9 cellular contexts compared by ENCODE assay signal in the genomic region with DNA sequence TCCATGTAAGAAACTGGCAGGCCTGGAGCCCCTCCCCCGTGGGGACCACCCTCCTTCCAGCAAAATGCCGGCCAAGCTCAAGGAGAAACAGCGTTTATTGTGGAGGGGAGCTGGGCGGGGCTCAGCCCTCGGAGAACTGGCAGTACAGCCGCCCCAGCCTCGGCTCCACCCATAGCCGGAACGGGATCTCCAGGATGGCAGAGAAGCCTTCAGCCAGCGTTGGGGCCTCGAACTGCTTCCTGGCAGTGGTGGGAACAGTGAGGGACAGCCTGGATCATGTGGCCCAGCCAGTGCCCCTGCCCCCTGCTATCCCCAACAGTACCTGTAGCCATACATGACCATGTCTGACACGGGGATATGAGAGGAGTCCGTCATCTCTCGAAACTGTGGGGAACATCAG. TPM values are rescaled to one million over a fixed set of nuclear protein-coding genes. Genes with fewer than 3 reads are reported as not detected.
DNase-seq lines count a peak whose midpoint lies in the region; ATAC-seq, FAIRE-seq and TF ChIP-seq lines count a peak whose summit lies in the region.
"Had no signal": no experiment of that assay in that cellular context is flagged by ENCODE, and none has a peak within 500 bp of the region (broad histone marks: within the 10 kb centered on the region; RNA-seq: fewer than 3 reads in every experiment).

No MANE protein-coding gene starts in this region.

- H3K27ac Mint-ChIP-seq in stimulated activated naive B cell treated with anti-CD40 and anti-IgM and Interleukin-4, amounts not matched to agents 10 μg/mL and 1 μg/mL and 100 μg/mL, for 72 hours, result peak overlapping the region; percentile 31
- no peak overlapping the region for H3K27ac Mint-ChIP-seq in natural killer cell treated with Interleukin-12 subunit alpha and Interleukin-12 subunit beta and Interleukin-15 and Interleukin-18, amount 100 ng/mL, for 72 hours

- intact Hi-C loops in kidney (cut with DNase I), result no loop called here

- peak; percentile 84 for DNase-seq in kidney
- no peak for DNase-seq in stimulated activated naive B cell treated with anti-CD40 and anti-IgM and Interleukin-4, amounts not matched to agents 10 μg/mL and 1 μg/mL and 100 μg/mL, for 72 hours
- DNase-seq in mesenteric fat pad (ENCODE audit: low spot score), result no peak
- no peak for DNase-seq in DMS114 treated with DMSO at 0.1 percent for 48 hours (lab: John Stamatoyannopoulos, UW; ENCODE audit: unreplicated experiment)
- no peak for DNase-seq in GDM1 (lab: John Stamatoyannopoulos, UW)
- DNase-seq in natural killer cell treated with Interleukin-12 subunit alpha and Interleukin-12 subunit beta and Interleukin-15 and Interleukin-18, amount 100 ng/mL, for 72 hours (ENCODE audit: low spot score), result no peak

- peaks cover 15 to 48% of the 10 kb centered on the region in 2 donors for H3K4me1 Mint-ChIP-seq in stimulated activated naive B cell treated with anti-CD40 and anti-IgM and Interleukin-4, amounts not matched to agents 10 μg/mL and 1 μg/mL and 100 μg/mL, for 72 hours
- H3K4me1 Mint-ChIP-seq in natural killer cell treated with Interleukin-12 subunit alpha and Interleukin-12 subunit beta and Interleukin-15 and Interleukin-18, amount 100 ng/mL, for 72 hours (ENCODE audit: low read depth in 2 of 2), result peaks cover 22 to 25% of the 10 kb centered on the region in 2 donors

- CTCF ChIA-PET in HEK293 (lab: Yijun Ruan, JAX), result no interaction called here

- no peaks in the 10 kb centered on the region for H3K9me3 Mint-ChIP-seq in stimulated activated naive B cell treated with anti-CD40 and anti-IgM and Interleukin-4, amounts not matched to agents 10 μg/mL and 1 μg/mL and 100 μg/mL, for 72 hours
- H3K9me3 Mint-ChIP-seq in natural killer cell treated with Interleukin-12 subunit alpha and Interleukin-12 subunit beta and Interleukin-15 and Interleukin-18, amount 100 ng/mL, for 72 hours, result no peaks in the 10 kb centered on the region

- H3K9ac ChIP-seq in kidney (ENCODE audit: low read length in 2 of 2), result no peak overlapping the region

- no peaks in the 10 kb centered on the region for H3K27me3 Mint-ChIP-seq in stimulated activated naive B cell treated with anti-CD40 and anti-IgM and Interleukin-4, amounts not matched to agents 10 μg/mL and 1 μg/mL and 100 μg/mL, for 72 hours
- no peaks in the 10 kb centered on the region for H3K27me3 Mint-ChIP-seq in natural killer cell treated with Interleukin-12 subunit alpha and Interleukin-12 subunit beta and Interleukin-15 and Interleukin-18, amount 100 ng/mL, for 72 hours

- H3K36me3 ChIP-seq in HEK293 (ENCODE audit: control insufficient read depth in 2 of 2, insufficient read depth in 1 of 2, low read length in 2 of 2) (peaks cover 21 to 84% of the 10 kb centered on the region in 2 experiments), kidney (ENCODE audit: control insufficient read depth in 1 of 2, insufficient read depth in 2 of 2, low read length in 2 of 2) (peaks cover 14 to 35% of the 10 kb centered on the region in 2 donors)

- POLR2A ChIA-PET in HEK293 (lab: Yijun Ruan, JAX), result interaction anchor here (0.6 to 8.2 kb wide), 6 partner anchors 8 to 137 kb away, joined by 3 to 128 read pairs (median 4); a partner anchor contains a TSS

- peaks cover 59 to 79% of the 10 kb centered on the region in 2 donors for H3K36me3 Mint-ChIP-seq in stimulated activated naive B cell treated with anti-CD40 and anti-IgM and Interleukin-4, amounts not matched to agents 10 μg/mL and 1 μg/mL and 100 μg/mL, for 72 hours
- H3K36me3 Mint-ChIP-seq in natural killer cell treated with Interleukin-12 subunit alpha and Interleukin-12 subunit beta and Interleukin-15 and Interleukin-18, amount 100 ng/mL, for 72 hours, result no peaks in the 10 kb centered on the region

- H3K4me3 ChIP-seq in HEK293 (ENCODE audit: low read depth, low read length) (no peak overlapping the region), kidney (ENCODE audit: low read length in 2 of 2) (no peak overlapping the region)

- no peaks in the 10 kb centered on the region for H3K9me3 ChIP-seq in HEK293 (ENCODE audit: control insufficient read depth, insufficient read depth, low read depth, low read length)
- no peaks in the 10 kb centered on the region for H3K9me3 ChIP-seq in kidney (ENCODE audit: control insufficient read depth in 1 of 2, low read length in 2 of 2)

- H3K4me1 ChIP-seq in HEK293 (ENCODE audit: control insufficient read depth, insufficient read depth, low read length), result peaks cover 16% of the 10 kb centered on the region
- H3K4me1 ChIP-seq in kidney (ENCODE audit: control insufficient read depth in 1 of 2, insufficient read depth in 1 of 2, low read depth in 1 of 2, low read length in 2 of 2), result peaks cover 2 to 7% of the 10 kb centered on the region in 2 donors

- no peak for ATAC-seq in stimulated activated naive B cell treated with anti-CD40 and anti-IgM and Interleukin-4, amounts not matched to agents 10 μg/mL and 1 μg/mL and 100 μg/mL, for 72 hours (replicated peaks)
- no peak for ATAC-seq in natural killer cell treated with Interleukin-12 subunit alpha and Interleukin-12 subunit beta and Interleukin-15 and Interleukin-18, amount 100 ng/mL, for 72 hours

- FAIRE-seq in kidney (lab: Jason Lieb, UNC), result no peak
- FAIRE-seq: keratinocyte had no signal

- no peak for TF ChIP-seq CTCF in HEK293 (tag by site-specific recombination; IDR thresholded peaks at IDR 0.05)
- TF ChIP-seq CTCF in VCaP (conservative IDR thresholded peaks at IDR 0.05), result no peak
- no peak for TF ChIP-seq CTCF in kidney (IDR thresholded peaks at IDR 0.05; ENCODE audit: borderline replicate concordance, extremely low read depth, insufficient read depth)

- H3K27ac ChIP-seq in HEK293 (ENCODE audit: extremely low read depth, low read depth, low read length), result peak overlapping the region; percentile 66
- H3K27ac ChIP-seq in VCaP, result peak overlapping the region; percentile 23
- no peak overlapping the region for H3K27ac ChIP-seq in kidney (ENCODE audit: low read depth in 2 of 2, low read length in 2 of 2)

- no peak overlapping the region for H3K4me3 Mint-ChIP-seq in stimulated activated naive B cell treated with anti-CD40 and anti-IgM and Interleukin-4, amounts not matched to agents 10 μg/mL and 1 μg/mL and 100 μg/mL, for 72 hours
- H3K4me3 Mint-ChIP-seq in natural killer cell treated with Interleukin-12 subunit alpha and Interleukin-12 subunit beta and Interleukin-15 and Interleukin-18, amount 100 ng/mL, for 72 hours, result no peak overlapping the region

TF ChIP-seq in HEK293, 187 proteins besides CTCF, POLR2A, EP300 and RAD21 (continues in another document):
- 0 out of 2 replicates have a peak, but pooled peaks have one; percentile 2 for TF ChIP-seq BCL11B (tag by site-specific recombination; IDR thresholded peaks at IDR 0.05; ENCODE audit: low read depth)
- no peak for TF ChIP-seq ZNF530 (tag by site-specific recombination; IDR thresholded peaks at IDR 0.05; ENCODE audit: low read depth)
- TF ChIP-seq YY2 (tag by site-specific recombination; IDR thresholded peaks at IDR 0.05), result peak; percentile 35; the same call in 1 of the 2 replicates
- TF ChIP-seq, protein P1, sequence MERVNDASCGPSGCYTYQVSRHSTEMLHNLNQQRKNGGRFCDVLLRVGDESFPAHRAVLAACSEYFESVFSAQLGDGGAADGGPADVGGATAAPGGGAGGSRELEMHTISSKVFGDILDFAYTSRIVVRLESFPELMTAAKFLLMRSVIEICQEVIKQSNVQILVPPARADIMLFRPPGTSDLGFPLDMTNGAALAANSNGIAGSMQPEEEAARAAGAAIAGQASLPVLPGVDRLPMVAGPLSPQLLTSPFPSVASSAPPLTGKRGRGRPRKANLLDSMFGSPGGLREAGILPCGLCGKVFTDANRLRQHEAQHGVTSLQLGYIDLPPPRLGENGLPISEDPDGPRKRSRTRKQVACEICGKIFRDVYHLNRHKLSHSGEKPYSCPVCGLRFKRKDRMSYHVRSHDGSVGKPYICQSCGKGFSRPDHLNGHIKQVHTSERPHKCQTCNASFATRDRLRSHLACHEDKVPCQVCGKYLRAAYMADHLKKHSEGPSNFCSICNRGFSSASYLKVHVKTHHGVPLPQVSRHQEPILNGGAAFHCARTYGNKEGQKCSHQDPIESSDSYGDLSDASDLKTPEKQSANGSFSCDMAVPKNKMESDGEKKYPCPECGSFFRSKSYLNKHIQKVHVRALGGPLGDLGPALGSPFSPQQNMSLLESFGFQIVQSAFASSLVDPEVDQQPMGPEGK (tag by site-specific recombination; IDR thresholded peaks at IDR 0.05), result peak; percentile 37; the same call in 1 of the 2 replicates
- TF ChIP-seq KLF1 (tag by site-specific recombination; IDR thresholded peaks at IDR 0.05), result peak; percentile 76
- no peak for TF ChIP-seq ZNF350 (tag by site-specific recombination; IDR thresholded peaks at IDR 0.05)
- peak; percentile 27; the same call in 1 of the 2 replicates for TF ChIP-seq KLF8 (tag by site-specific recombination; IDR thresholded peaks at IDR 0.05)
- peak; percentile 55; the same call in 1 of the 2 replicates for TF ChIP-seq ZBTB17 (tag by site-specific recombination; IDR thresholded peaks at IDR 0.05)
- TF ChIP-seq FEZF1 (tag by site-specific recombination; IDR thresholded peaks at IDR 0.05), result no peak
- no peak for TF ChIP-seq ZNF157 (tag by site-specific recombination; IDR thresholded peaks at IDR 0.05)
- TF ChIP-seq ZNF600 (tag by site-specific recombination; IDR thresholded peaks at IDR 0.05), result peak; percentile 78

RNA-seq across cellular contexts. Expression of a gene that starts 6.2 kb away (rescaled TPM):
- 101 TPM for total RNA-seq in kidney
- 45.5 TPM for polyA plus RNA-seq in kidney (ENCODE audit: insufficient read depth, low read depth, low replicate concordance)
- total RNA-seq in mesenteric fat pad, result 57.6 TPM
- total RNA-seq in natural killer cell treated with Interleukin-12 subunit alpha and Interleukin-12 subunit beta and Interleukin-15 and Interleukin-18, amount 100 ng/mL, for 72 hours, result 100 to 1,000 TPM; 146 to 205 TPM

RNA-seq across cellular contexts. Expression of a gene that starts 10.2 kb away (rescaled TPM):
- total RNA-seq in kidney, result 118 TPM
- 235 TPM for polyA plus RNA-seq in kidney (ENCODE audit: insufficient read depth, low read depth, low replicate concordance)
- 99.4 TPM for total RNA-seq in mesenteric fat pad
- 10 to 100 TPM; 64.6 to 78.0 TPM for total RNA-seq in natural killer cell treated with Interleukin-12 subunit alpha and Interleukin-12 subunit beta and Interleukin-15 and Interleukin-18, amount 100 ng/mL, for 72 hours

RNA-seq across cellular contexts. Expression of a gene that starts 16.0 kb away (rescaled TPM):
- total RNA-seq in kidney (33.7 TPM), mesenteric fat pad (38.8 TPM)
- 47.2 TPM for polyA plus RNA-seq in kidney (ENCODE audit: insufficient read depth, low read depth, low replicate concordance)
- 10 to 100 TPM; 16.8 to 32.1 TPM for total RNA-seq in natural killer cell treated with Interleukin-12 subunit alpha and Interleukin-12 subunit beta and Interleukin-15 and Interleukin-18, amount 100 ng/mL, for 72 hours

RNA-seq across cellular contexts. Expression of a gene that starts 16.4 kb away (rescaled TPM):
- 43.6 TPM for total RNA-seq in kidney
- 34.8 TPM for polyA plus RNA-seq in kidney (ENCODE audit: insufficient read depth, low read depth, low replicate concordance)
- 39.9 TPM for total RNA-seq in mesenteric fat pad
- total RNA-seq in natural killer cell treated with Interleukin-12 subunit alpha and Interleukin-12 subunit beta and Interleukin-15 and Interleukin-18, amount 100 ng/mL, for 72 hours, result 10 to 100 TPM; 26.0 to 34.0 TPM

RNA-seq across cellular contexts. Expression of a gene that starts 35.6 kb away (rescaled TPM):
- total RNA-seq in kidney (12.8 TPM), mesenteric fat pad (2.3 TPM)
- polyA plus RNA-seq in kidney (ENCODE audit: insufficient read depth, low read depth, low replicate concordance), result 0.82 TPM
- 10 to 100 TPM in 1 of 2 donors, 1 to 10 TPM in 1; 2.4 to 15.1 TPM for total RNA-seq in natural killer cell treated with Interleukin-12 subunit alpha and Interleukin-12 subunit beta and Interleukin-15 and Interleukin-18, amount 100 ng/mL, for 72 hours

Comparison
In these comparisons a context has a peak if more than half of its experiments do, and no peak if none do; other contexts are left out.
1. H3K27ac ChIP-seq: peak in HEK293 (single experiment) and VCaP (single experiment); none in kidney (0 of 2).